17 cellular contexts compared by ENCODE assay signal in the genomic region with DNA sequence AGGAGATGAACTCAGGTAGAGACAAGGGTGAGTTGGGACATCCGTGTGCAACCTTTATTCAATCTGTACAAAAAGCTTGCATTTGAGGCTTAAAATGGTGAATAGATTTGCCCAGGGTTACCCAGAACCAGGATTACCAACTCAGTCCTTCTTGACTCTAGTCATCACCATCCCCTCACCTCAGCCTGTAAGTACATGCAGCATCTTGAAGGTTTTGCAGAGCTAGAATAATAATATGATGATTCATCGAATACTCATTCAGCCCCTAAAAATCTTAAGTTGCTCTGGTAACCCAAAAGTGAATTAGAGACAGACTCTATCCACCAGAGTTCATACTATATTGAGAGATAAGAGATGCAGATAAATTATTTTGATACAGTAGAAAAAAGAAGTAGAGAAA.
DNase-seq lines count a peak whose midpoint lies in the region; ATAC-seq, FAIRE-seq and TF ChIP-seq lines count a peak whose summit lies in the region.
"Had no signal": no experiment of that assay in that cellular context is flagged by ENCODE, and none has a peak within 500 bp of the region (broad histone marks: within the 10 kb centered on the region; RNA-seq: fewer than 3 reads in every experiment).

No MANE protein-coding gene starts in this region.

- TF ChIP-seq POLR2A in A549 (IDR thresholded peaks at IDR 0.05; ENCODE audit: low read length), result no peak
- no peak for TF ChIP-seq POLR2A in HepG2 (IDR thresholded peaks at IDR 0.05; ENCODE audit: insufficient read depth in 1 of 2, low read depth in 2 of 2, low read length in 2 of 2)

- H3K27me3 ChIP-seq in bronchial epithelial cell (ENCODE audit: control insufficient read depth, insufficient read depth, low read length), result no peaks in the 10 kb centered on the region
- no peaks in the 10 kb centered on the region for H3K27me3 ChIP-seq in HepG2 (ENCODE audit: control insufficient read depth in 1 of 2, insufficient read depth in 2 of 2, low read length in 2 of 2)
- H3K27me3 ChIP-seq: BLaER1 treated with 17β-estradiol and CSF1 and Interleukin-3, amounts not matched to agents 10 nM and 100 nM had no signal

- no peak for FAIRE-seq in A549 (lab: Jason Lieb, UNC)
- no peak for FAIRE-seq in bronchial epithelial cell (lab: Jason Lieb, UNC)
- no peak for FAIRE-seq in HepG2 (lab: Jason Lieb, UNC)
- FAIRE-seq: GM12891, GM19239 had no signal

- H3K36me3 ChIP-seq in bronchial epithelial cell (ENCODE audit: control insufficient read depth, insufficient read depth, low read length) (no peaks in the 10 kb centered on the region), HepG2 (replicated peaks in 1 of 2; ENCODE audit: control insufficient read depth in 1 of 2, insufficient read depth in 2 of 2, low read length in 2 of 2) (no peaks in the 10 kb centered on the region)
- H3K36me3 ChIP-seq: BLaER1 treated with 17β-estradiol and CSF1 and Interleukin-3, amounts not matched to agents 10 nM and 100 nM had no signal

- H3K4me2 ChIP-seq in A549, result no peak overlapping the region
- no peak overlapping the region for H3K4me2 ChIP-seq in HepG2 (ENCODE audit: low read depth, low read length)
- H3K4me2 ChIP-seq: BLaER1 treated with 17β-estradiol and CSF1 and Interleukin-3, amounts not matched to agents 10 nM and 100 nM had no signal

- POLR2A ChIA-PET in A549 (lab: Yijun Ruan, JAX), result no interaction called here
- POLR2A ChIA-PET in RWPE1 (lab: Yijun Ruan, JAX; ENCODE audit: low non-redundant PET), result no interaction called here
- POLR2A ChIA-PET in HepG2 (lab: Yijun Ruan, JAX), result no interaction called here

- H2AFZ ChIP-seq in HepG2 (ENCODE audit: low read length), result no peak overlapping the region
- H2AFZ ChIP-seq: GM23248 had no signal

- CTCF ChIA-PET in A549 (lab: Yijun Ruan, JAX) (interaction anchor here (0.7 kb wide), 1 partner anchor 27 kb away, joined by 3 read pairs; no protein-coding TSS in a partner anchor), RWPE1 (lab: Yijun Ruan, JAX) (interaction anchor here (0.6 to 1.4 kb wide), 2 partner anchors 21 to 24 kb away, joined by 3 read pairs; no protein-coding TSS in a partner anchor), HepG2 (lab: Yijun Ruan, JAX; ENCODE audit: low intra/inter-chr PET ratio, low total read pairs) (no interaction called here)

- intact Hi-C loops in HepG2 (cut with micrococcal nuclease; ENCODE audit: unreplicated experiment), result no loop called here

- no peak for DNase-seq in A549 (ENCODE audit: low read depth in 1 of 2, low spot score in 1 of 2)
- peak; percentile 33 for DNase-seq in RWPE1 (ENCODE audit: low spot score)
- DNase-seq in bronchial epithelial cell (ENCODE audit: low read depth), result peak; percentile 89
- DNase-seq in HepG2 (ENCODE audit: low spot score), result no peak
- DNase-seq in G401 (ENCODE audit: low spot score), result no peak
- DNase-seq in NCI-H2171 (lab: John Stamatoyannopoulos, UW), result no peak
- DNase-seq in NCI-H146 (lab: John Stamatoyannopoulos, UW), result no peak
- DNase-seq: 8988T; Calu3; CD8-positive, alpha-beta T cell; DMS79 treated with DMSO at 0.1 percent for 48 hours; GM23248; KBM-7 had no signal

- H3K79me2 ChIP-seq in HepG2 (ENCODE audit: insufficient read depth, low read length), result no peaks in the 10 kb centered on the region

- in situ Hi-C loops in HepG2 (cut with HindIII; ENCODE audit: extremely low pct_ligation_motif_present, low pct_unique_long_range_greater_than_20kb) (no loop called here), G401 (cut with HindIII; ENCODE audit: low sequenced_read_pairs) (no loop called here)

- H3K9me3 ChIP-seq in A549 (no peaks in the 10 kb centered on the region), HepG2 (ENCODE audit: low read length) (no peaks in the 10 kb centered on the region)
- H3K9me3 ChIP-seq: BLaER1 treated with 17β-estradiol and CSF1 and Interleukin-3, amounts not matched to agents 10 nM and 100 nM had no signal

- BruUV-seq in HepG2 (replicated peaks; lab: Mats Ljungman, UMichigan), result no TSS peak

- WGBS in A549 (ENCODE audit: missing lambda C conversion rate), result 30% methylated on average over 2 of the region's 2 CpGs
- 14% methylated on average over 2 of the region's 2 CpGs for WGBS in HepG2 (ENCODE audit: low lambda C conversion rate)

- no peaks in the 10 kb centered on the region for H4K20me1 ChIP-seq in HepG2 (ENCODE audit: insufficient read depth, low read length)
- H4K20me1 ChIP-seq: BLaER1 treated with 17β-estradiol and CSF1 and Interleukin-3, amounts not matched to agents 10 nM and 100 nM had no signal

- H3K4me3 ChIP-seq in A549 (no peak overlapping the region), bronchial epithelial cell (ENCODE audit: low read depth, low read length) (no peak overlapping the region), HepG2 (replicated peaks in 1 of 3; ENCODE audit: insufficient read depth in 1 of 3, low read depth in 2 of 3, low read length in 3 of 3) (no peak overlapping the region)
- H3K4me3 ChIP-seq: BLaER1 treated with 17β-estradiol and CSF1 and Interleukin-3, amounts not matched to agents 10 nM and 100 nM; GM23248 had no signal

- H3K27ac ChIP-seq in A549, result no peak overlapping the region
- no peak overlapping the region for H3K27ac ChIP-seq in RWPE1
- no peak overlapping the region for H3K27ac ChIP-seq in HepG2 (ENCODE audit: extremely low read length, insufficient read depth, low read length)
- H3K27ac ChIP-seq: BLaER1 treated with 17β-estradiol and CSF1 and Interleukin-3, amounts not matched to agents 10 nM and 100 nM; GM23248 had no signal

- TF ChIP-seq EP300 in A549 (IDR thresholded peaks at IDR 0.05) (no peak), HepG2 (IDR thresholded peaks at IDR 0.05; ENCODE audit: low read depth in 2 of 2, low read length in 2 of 2) (no peak), HepG2 (CRISPR knock-in tag; IDR thresholded peaks at IDR 0.05; ENCODE audit: borderline replicate concordance) (no peak)

- no peak for TF ChIP-seq CTCF in A549 (IDR thresholded peaks at IDR 0.05)
- TF ChIP-seq CTCF in RWPE1 (conservative IDR thresholded peaks at IDR 0.05; ENCODE audit: low read depth), result no peak
- TF ChIP-seq CTCF in bronchial epithelial cell (IDR thresholded peaks at IDR 0.05; ENCODE audit: insufficient read depth, low read length, severe bottlenecking), result no peak
- TF ChIP-seq CTCF in HepG2 (CRISPR knock-in tag; IDR thresholded peaks at IDR 0.05), result no peak

- H3K4me1 ChIP-seq in A549, result no peaks in the 10 kb centered on the region
- H3K4me1 ChIP-seq in HepG2 (ENCODE audit: insufficient read depth, low read length), result no peaks in the 10 kb centered on the region
- H3K4me1 ChIP-seq: BLaER1 treated with 17β-estradiol and CSF1 and Interleukin-3, amounts not matched to agents 10 nM and 100 nM had no signal

- ATAC-seq in A549 (no peak), HepG2 (no peak), GM21786 (IDR thresholded peaks at IDR 0.05; ENCODE audit: unreplicated experiment) (no peak)
- ATAC-seq: CD8-positive, alpha-beta T cell had no signal

- TF ChIP-seq RAD21 in A549 (conservative IDR thresholded peaks at IDR 0.05 in 1 of 2, IDR thresholded peaks at IDR 0.05 in 1 of 2) (no peak), HepG2 (CRISPR knock-in tag; IDR thresholded peaks at IDR 0.05) (no peak)

- no peak overlapping the region for H3K9ac ChIP-seq in HepG2 (ENCODE audit: insufficient read depth, low read depth, low read length)
- H3K9ac ChIP-seq: BLaER1 treated with 17β-estradiol and CSF1 and Interleukin-3, amounts not matched to agents 10 nM and 100 nM; GM23248 had no signal

TF ChIP-seq in A549, 52 proteins besides CTCF, POLR2A, EP300 and RAD21:
- TF ChIP-seq NFE2L2 (conservative IDR thresholded peaks at IDR 0.05; ENCODE audit: low read length) (no peak), MAFK (IDR thresholded peaks at IDR 0.05; ENCODE audit: partially characterized antibody) (peak; percentile 59), CBX8 (IDR thresholded peaks at IDR 0.05) (no peak)
TF ChIP-seq in A549: peak in this region for 1.

TF ChIP-seq in HepG2, 621 proteins besides CTCF, POLR2A, EP300 and RAD21:
- no peak for TF ChIP-seq ZC3H13 (CRISPR knock-in tag; IDR thresholded peaks at IDR 0.05)
- peak; percentile 92 for TF ChIP-seq MAFK (conservative IDR thresholded peaks at IDR 0.05 in 1 of 2, IDR thresholded peaks at IDR 0.05 in 1 of 2; ENCODE audit: low read length in 2 of 2)
- peak; percentile 92 for TF ChIP-seq MAFF (IDR thresholded peaks at IDR 0.05; ENCODE audit: low read depth, low read length)

Comparison
In these comparisons a context has a peak if more than half of its experiments do, and no peak if none do; other contexts are left out.
1. DNase-seq: peak in RWPE1 (single experiment) and bronchial epithelial cell (single experiment); none in A549 (0 of 2), HepG2 (single experiment), G401 (single experiment), NCI-H2171 (single experiment) and NCI-H146 (single experiment).